ENCODE assay signal across 10 cellular contexts in genomic region chr16:52747196-52747595, GRCh38.
"Had no signal": no experiment of that assay in that cellular context is flagged by ENCODE, and none has a peak within 500 bp of the region (broad histone marks: within the 10 kb centered on the region; RNA-seq: fewer than 3 reads in every experiment).

No MANE protein-coding gene starts in this region.

- H3K27ac ChIP-seq: GM23248, HL-60 had no signal

- H3K9ac ChIP-seq: GM23248 had no signal

- DNase-seq: GM23248, H9, HFFc6, IMR-90 had no signal

- H3K4me3 ChIP-seq: GM23248, K562 had no signal

- H3K4me3 Mint-ChIP-seq: H9, HFFc6 had no signal

- H3K27ac Mint-ChIP-seq: H9, HFFc6 had no signal

- FAIRE-seq: H1, H54, HepG2, K562 had no signal

- H2AFZ ChIP-seq: GM23248 had no signal

- H3K9me3 Mint-ChIP-seq: H9 had no signal

- ATAC-seq: HCT116, HepG2, K562 had no signal
